In genomic region chr21:39022035-39022900, GRCh38 we compare ENCODE assay signal across 13 cellular contexts.
DNase-seq lines count a peak whose midpoint lies in the region; ATAC-seq, FAIRE-seq and TF ChIP-seq lines count a peak whose summit lies in the region.
"Had no signal": no experiment of that assay in that cellular context is flagged by ENCODE, and none has a peak within 500 bp of the region (broad histone marks: within the 10 kb centered on the region; RNA-seq: fewer than 3 reads in every experiment).

No MANE protein-coding gene starts in this region.

- in situ Hi-C loops in IMR-90 (cut with MboI; ENCODE audit: low sequenced_read_pairs) (no loop called here), GM13976 (cut with MboI; ENCODE audit: low sequenced_read_pairs, unreplicated experiment) (no loop called here)

- H3K27me3 ChIP-seq in IMR-90 (ENCODE audit: control insufficient read depth, insufficient read depth, low read length) (no peaks in the 10 kb centered on the region), keratinocyte (ENCODE audit: control insufficient read depth, extremely low read depth, insufficient read depth, low read length) (no peaks in the 10 kb centered on the region), stomach smooth muscle (ENCODE audit: control insufficient read depth in 1 of 2, insufficient read depth in 2 of 2, low read length in 2 of 2) (no peaks in the 10 kb centered on the region)

- H3K4me1 ChIP-seq in IMR-90 (ENCODE audit: control insufficient read depth, insufficient read depth, low read length) (peaks cover 31% of the 10 kb centered on the region), keratinocyte (ENCODE audit: control insufficient read depth, extremely low read depth, insufficient read depth, low read length) (peaks cover 27% of the 10 kb centered on the region), stomach smooth muscle (ENCODE audit: control insufficient read depth, insufficient read depth, low read length) (peaks cover 29% of the 10 kb centered on the region)

- POLR2A ChIA-PET in IMR-90 (lab: Charles Lee; ENCODE audit: unreplicated experiment), result no interaction called here

- WGBS in IMR-90 (ENCODE audit: extremely low coverage in 2 of 2, insufficient read length in 1 of 2), 2 experiments, result 92% methylated on average over 10 of the region's 22 CpGs; no CpG with 5 or more reads in 1 of the 2 experiments

- H4K91ac ChIP-seq in IMR-90 (ENCODE audit: insufficient read depth, low read depth, low read length), result peak overlapping the region; percentile 100

- peak overlapping the region; percentile 97 for H2BK5ac ChIP-seq in IMR-90 (ENCODE audit: low read depth, low read length, poor library complexity, severe bottlenecking)

- no peak for TF ChIP-seq POLR2A in IMR-90 (IDR thresholded peaks at IDR 0.05; ENCODE audit: low read depth, low read length)

- peaks cover 0 to 7% of the 10 kb centered on the region in 2 experiments; a peak in 1 of 4 replicates for H3K79me1 ChIP-seq in IMR-90 (ENCODE audit: low read depth in 1 of 2, low read length in 2 of 2)

- no peaks in the 10 kb centered on the region for H3K36me3 ChIP-seq in IMR-90 (ENCODE audit: control insufficient read depth, insufficient read depth, low read length)
- no peaks in the 10 kb centered on the region for H3K36me3 ChIP-seq in keratinocyte (ENCODE audit: control insufficient read depth in 2 of 2, extremely low read depth in 1 of 2, insufficient read depth in 2 of 2, low read length in 2 of 2)
- no peaks in the 10 kb centered on the region for H3K36me3 ChIP-seq in stomach smooth muscle (ENCODE audit: control insufficient read depth in 2 of 2, insufficient read depth in 2 of 2, low read length in 2 of 2)

- H3K56ac ChIP-seq in IMR-90 (ENCODE audit: extremely low read depth, insufficient read depth, low read length), result no peak overlapping the region

- H2AK5ac ChIP-seq in IMR-90 (ENCODE audit: low read depth, low read length), result peak overlapping the region; percentile 98

- peak overlapping the region; percentile 77 for H2AFZ ChIP-seq in IMR-90 (replicated peaks; ENCODE audit: low read length, poor library complexity)
- no peak overlapping the region for H2AFZ ChIP-seq in keratinocyte (ENCODE audit: control insufficient read depth, low read length)

- H4K20me1 ChIP-seq in IMR-90 (ENCODE audit: insufficient read depth, low read length) (no peaks in the 10 kb centered on the region), keratinocyte (ENCODE audit: control insufficient read depth, extremely low read depth, insufficient read depth, low read length) (no peaks in the 10 kb centered on the region)

- peak; percentile 81 for FAIRE-seq in keratinocyte (lab: Jason Lieb, UNC)

- peaks cover 26% of the 10 kb centered on the region for H3K9me1 ChIP-seq in IMR-90 (ENCODE audit: insufficient read depth, low read length)
- no peaks in the 10 kb centered on the region for H3K9me1 ChIP-seq in keratinocyte (ENCODE audit: control insufficient read depth, extremely low read depth, insufficient read depth, low read length)

- H3K79me2 ChIP-seq in keratinocyte (ENCODE audit: control insufficient read depth, insufficient read depth, low read length), result no peaks in the 10 kb centered on the region

- H2BK20ac ChIP-seq in IMR-90 (ENCODE audit: low read depth, low read length), result peak overlapping the region; percentile 80

- no TSS peak for BruUV-seq in IMR-90 (replicated peaks; lab: Mats Ljungman, UMichigan)

- no peak for TF ChIP-seq CTCF in IMR-90 (conservative IDR thresholded peaks at IDR 0.05; ENCODE audit: low read depth, low read length)
- no peak for TF ChIP-seq CTCF in keratinocyte (optimal IDR thresholded peaks at IDR 0.05 in 1 of 3, IDR thresholded peaks at IDR 0.05 in 1 of 3, conservative IDR thresholded peaks at IDR 0.05 in 1 of 3; ENCODE audit: extremely low read depth in 1 of 3, insufficient read depth in 2 of 3, low read length in 3 of 3)
- TF ChIP-seq CTCF in GM13976 (IDR thresholded peaks at IDR 0.05; ENCODE audit: borderline replicate concordance, control extremely low read depth, extremely low read depth, insufficient read depth, missing control alignments), result no peak

- peak overlapping the region; percentile 99 for H2BK120ac ChIP-seq in IMR-90 (ENCODE audit: low read depth, low read length)

- H3K23ac ChIP-seq in IMR-90 (ENCODE audit: low read depth, low read length), result peak overlapping the region; percentile 59; the same call in 1 of the 2 replicates

- intact Hi-C loops in IMR-90 (cut with micrococcal nuclease), result loop anchor here (5.0 kb wide), 1 partner anchor 200 kb away; no protein-coding TSS in a partner anchor

- H3K18ac ChIP-seq in IMR-90 (ENCODE audit: low read depth, low read length), result peak overlapping the region; percentile 94

- DNase-seq in IMR-90, result no peak
- DNase-seq in NCI-H69 (lab: John Stamatoyannopoulos, UW), result peak; percentile 64
- DNase-seq in keratinocyte (ENCODE audit: low read depth, low spot score), result no peak
- DNase-seq in GM13976 (ENCODE audit: low spot score), result no peak
- DNase-seq in T-helper 2 cell, result no peak
- DNase-seq in stimulated activated CD8-positive, alpha-beta memory T cell treated with anti-CD3 and anti-CD28 coated beads, Interleukin-4, amount 100 ng/mL, for 48 hours, result no peak
- no peak for DNase-seq in NCI-H187 treated with DMSO at 0.1 percent for 48 hours (lab: John Stamatoyannopoulos, UW)
- DNase-seq: activated effector memory CD4-positive, alpha-beta T cell treated with anti-CD3 and anti-CD28 coated beads, Interleukin-2, amount 50 U/mL, for 16 hours; CD8-positive, alpha-beta memory T cell; NCI-H2029; stimulated activated CD4-positive, alpha-beta T cell treated with anti-CD3 and anti-CD28 coated beads, Interleukin-12 subunit alpha, Interleukin-12 subunit beta, amount 100 ng/mL, for 4 hours had no signal

- H3K4me2 ChIP-seq in IMR-90 (ENCODE audit: low read depth, low read length) (no peak overlapping the region), keratinocyte (ENCODE audit: control insufficient read depth, extremely low read depth, insufficient read depth, low read depth, low read length) (peak overlapping the region; percentile 45)

- H2AK9ac ChIP-seq in IMR-90 (replicated peaks; ENCODE audit: low read depth, low read length, poor library complexity), result peak overlapping the region; percentile 97

- H3K9me3 ChIP-seq in IMR-90 (ENCODE audit: control insufficient read depth, insufficient read depth, low read length) (peaks cover 4% of the 10 kb centered on the region), keratinocyte (ENCODE audit: control insufficient read depth, low read depth, low read length) (no peaks in the 10 kb centered on the region), stomach smooth muscle (ENCODE audit: control insufficient read depth in 2 of 2, low read length in 2 of 2) (peaks cover under 1 to 4% of the 10 kb centered on the region in 2 donors)

- H4K8ac ChIP-seq in IMR-90 (ENCODE audit: low read depth in 2 of 2, low read length in 2 of 2), result peak overlapping the region; percentile 96 to 98

- peak overlapping the region; percentile 88 for H3K27ac ChIP-seq in IMR-90 (ENCODE audit: insufficient read depth, low read length)
- H3K27ac ChIP-seq in keratinocyte (ENCODE audit: control insufficient read depth, insufficient read depth, low read length), result peak overlapping the region; percentile 65
- H3K27ac ChIP-seq in stomach smooth muscle (ENCODE audit: low read length), result peak overlapping the region; percentile 69

- H2BK15ac ChIP-seq in IMR-90 (ENCODE audit: low read depth, low read length), result peak overlapping the region; percentile 100; the same call in 2 of the 3 replicates

- no peak for ATAC-seq in IMR-90 (ENCODE audit: low read depth)
- ATAC-seq: activated CD4-positive, CD25-positive, alpha-beta regulatory T cell treated with anti-CD3 and anti-CD28 coated beads, Interleukin-2, amount 50 U/mL, for 24 hours had no signal

- CTCF ChIA-PET in IMR-90 (lab: Yijun Ruan, JAX), result interaction anchor here (0.5 kb wide), 1 partner anchor 144 kb away, joined by 6 read pairs; no protein-coding TSS in a partner anchor

- no peak for TF ChIP-seq RAD21 in IMR-90 (IDR thresholded peaks at IDR 0.05; ENCODE audit: low read length)

- H3K4me3 ChIP-seq in IMR-90 (ENCODE audit: insufficient read depth, low read depth, low read length) (no peak overlapping the region), keratinocyte (ENCODE audit: control insufficient read depth in 2 of 3, extremely low read depth in 1 of 3, insufficient read depth in 2 of 3, low read depth in 1 of 3, low read length in 3 of 3) (no peak overlapping the region), stomach smooth muscle (ENCODE audit: low read length in 2 of 2) (no peak overlapping the region)

- dilution Hi-C loops in IMR-90 (cut with HindIII; ENCODE audit: low sequenced_read_pairs, unreplicated experiment), result no loop called here
- dilution Hi-C loops in keratinocyte (cut with MboI; ENCODE audit: extremely low pct_ligation_motif_present, low sequenced_read_pairs), result no loop called here

- H4K5ac ChIP-seq in IMR-90 (ENCODE audit: low read depth, low read length), result peak overlapping the region; percentile 97

- H3K4ac ChIP-seq in IMR-90 (ENCODE audit: low read depth, low read length), result peak overlapping the region; percentile 99

- H3K9ac ChIP-seq in IMR-90 (ENCODE audit: low read depth, low read length), result peak overlapping the region; percentile 75; the same call in 1 of the 2 replicates
- H3K9ac ChIP-seq in keratinocyte (ENCODE audit: control insufficient read depth, extremely low read depth, insufficient read depth, low read length), result peak overlapping the region; percentile 59
- peak overlapping the region in 1 of 2 donors; percentile 55 for H3K9ac ChIP-seq in stomach smooth muscle (ENCODE audit: low read length in 2 of 2)

- H3K14ac ChIP-seq in IMR-90 (replicated peaks; ENCODE audit: low read depth, low read length), result peak overlapping the region; percentile 83

TF ChIP-seq in IMR-90, 13 proteins besides CTCF, POLR2A, EP300 and RAD21 (continues in another document):
- TF ChIP-seq RCOR1 (IDR thresholded peaks at IDR 0.05; ENCODE audit: insufficient replicate concordance, low read length) (no peak), ELK1 (IDR thresholded peaks at IDR 0.05; ENCODE audit: borderline replicate concordance, low read depth, low read length) (no peak), MXI1 (IDR thresholded peaks at IDR 0.05; ENCODE audit: borderline replicate concordance, low read depth, low read length) (no peak), RFX5 (IDR thresholded peaks at IDR 0.05; ENCODE audit: low read depth, low read length) (no peak), SMC3 (IDR thresholded peaks at IDR 0.05; ENCODE audit: low read depth, low read length) (no peak), BHLHE40 (IDR thresholded peaks at IDR 0.05; ENCODE audit: low read depth, low read length) (no peak), CHD1 (IDR thresholded peaks at IDR 0.05; ENCODE audit: low read depth, low read length) (no peak)
